17 cellular contexts compared by ENCODE assay signal in genomic region chr13:68810660-68811059, GRCh38.
DNase-seq lines count a peak whose midpoint lies in the region; ATAC-seq and TF ChIP-seq lines count a peak whose summit lies in the region.
"Had no signal": no experiment of that assay in that cellular context is flagged by ENCODE, and none has a peak within 500 bp of the region (broad histone marks: within the 10 kb centered on the region; RNA-seq: fewer than 3 reads in every experiment).

No MANE protein-coding gene starts in this region.

- no peaks in the 10 kb centered on the region for H3K27me3 Mint-ChIP-seq in T-cell
- H3K27me3 Mint-ChIP-seq in activated CD8-positive, alpha-beta T cell treated with anti-CD3 and anti-CD28 coated beads for 36 hours, result no peaks in the 10 kb centered on the region
- H3K27me3 Mint-ChIP-seq: CD8-positive, alpha-beta memory T cell had no signal

- H3K27ac ChIP-seq in body of pancreas, result no peak overlapping the region
- H3K27ac ChIP-seq: SJCRH30, thyroid gland had no signal

- no peak overlapping the region for H3K27ac Mint-ChIP-seq in T-cell
- no peak overlapping the region for H3K27ac Mint-ChIP-seq in activated CD8-positive, alpha-beta T cell treated with anti-CD3 and anti-CD28 coated beads for 36 hours
- H3K27ac Mint-ChIP-seq: CD8-positive, alpha-beta memory T cell had no signal

- no peaks in the 10 kb centered on the region for H3K27me3 ChIP-seq in body of pancreas
- H3K27me3 ChIP-seq: SJCRH30, thyroid gland had no signal

- peaks cover 10 to 12% (median 10%) of the 10 kb centered on the region in 3 donors for H3K9me3 Mint-ChIP-seq in T-cell
- H3K9me3 Mint-ChIP-seq in activated CD8-positive, alpha-beta T cell treated with anti-CD3 and anti-CD28 coated beads for 36 hours, result peaks cover 5% of the 10 kb centered on the region

- no peaks in the 10 kb centered on the region for H3K36me3 ChIP-seq in body of pancreas (replicated peaks in 1 of 2; ENCODE audit: insufficient read depth in 1 of 2, low read depth in 2 of 2)
- H3K36me3 ChIP-seq: SJCRH30, thyroid gland had no signal

- TF ChIP-seq POLR2A in body of pancreas (IDR thresholded peaks at IDR 0.05), result no peak

- DNase-seq in DMS53 treated with DMSO at 0.1 percent for 48 hours (lab: John Stamatoyannopoulos, UW; ENCODE audit: unreplicated experiment), result peak; percentile 16
- peak; percentile 23 for DNase-seq in KBM-7
- DNase-seq in RPMI8226, result peak; percentile 4
- peak; percentile 11 for DNase-seq in iPS DF 4.7 (ENCODE audit: extremely low read depth, low spot score)
- DNase-seq in body of pancreas, result no peak
- no peak for DNase-seq in T-cell
- DNase-seq in activated CD8-positive, alpha-beta T cell treated with anti-CD3 and anti-CD28 coated beads for 36 hours, result no peak
- DNase-seq in SHP77 treated with DMSO at 0.1 percent for 48 hours (lab: John Stamatoyannopoulos, UW), result no peak
- DNase-seq: activated CD4-positive, CD25-positive, alpha-beta regulatory T cell treated with anti-CD3 and anti-CD28 coated beads, Interleukin-2, amount 50 U/mL, for 72 hours; activated T-cell treated with anti-CD3 and anti-CD28 coated beads, Interleukin-2, amount 50 U/mL, for 4 hours; CD8-positive, alpha-beta memory T cell; effector memory CD4-positive, alpha-beta T cell; GOT3; nucleus accumbens; thyroid gland had no signal

- WGBS in body of pancreas, 2 donors, result 0 to 36% methylated on average over 1 of the region's 1 CpG

- no peaks in the 10 kb centered on the region for H3K9me3 ChIP-seq in body of pancreas
- H3K9me3 ChIP-seq: SJCRH30, thyroid gland had no signal

- in situ Hi-C loops in KBM-7 (cut with MboI; ENCODE audit: low pct_unique_long_range_greater_than_20kb, low sequenced_read_pairs), result no loop called here

- no peak for TF ChIP-seq CTCF in body of pancreas (IDR thresholded peaks at IDR 0.05)
- no peak for TF ChIP-seq CTCF in activated CD8-positive, alpha-beta T cell treated with anti-CD3 and anti-CD28 coated beads for 36 hours (IDR thresholded peaks at IDR 0.05)

- CTCF ChIA-PET in T-cell (lab: Charles Lee), result no interaction called here
- CTCF ChIA-PET in activated CD8-positive, alpha-beta T cell treated with anti-CD3 and anti-CD28 coated beads for 36 hours (lab: Charles Lee), result no interaction called here

- ATAC-seq in body of pancreas (no peak), T-cell (replicated peaks in 1 of 4) (no peak)
- no peak for ATAC-seq in activated CD8-positive, alpha-beta T cell treated with anti-CD3 and anti-CD28 coated beads for 36 hours
- ATAC-seq: activated T-cell treated with anti-CD3 and anti-CD28 coated beads, Interleukin-2, amount 50 U/mL, for 4 hours had no signal

- POLR2A ChIA-PET in T-cell (lab: Charles Lee), result no interaction called here
- POLR2A ChIA-PET in activated CD8-positive, alpha-beta T cell treated with anti-CD3 and anti-CD28 coated beads for 36 hours (lab: Charles Lee), result no interaction called here

- H3K4me3 ChIP-seq in body of pancreas, result no peak overlapping the region
- H3K4me3 ChIP-seq: lung, SJCRH30, thyroid gland had no signal

- H3K4me1 ChIP-seq in body of pancreas, result no peaks in the 10 kb centered on the region
- H3K4me1 ChIP-seq: thyroid gland had no signal

- intact Hi-C loops in body of pancreas (cut with DNase I), result no loop called here
- intact Hi-C loops in activated CD8-positive, alpha-beta T cell treated with anti-CD3 and anti-CD28 coated beads for 36 hours (cut with micrococcal nuclease), result no loop called here

- no peaks in the 10 kb centered on the region for H3K36me3 Mint-ChIP-seq in T-cell
- no peaks in the 10 kb centered on the region for H3K36me3 Mint-ChIP-seq in activated CD8-positive, alpha-beta T cell treated with anti-CD3 and anti-CD28 coated beads for 36 hours (ENCODE audit: low read depth)
- H3K36me3 Mint-ChIP-seq: CD8-positive, alpha-beta memory T cell had no signal

- no peaks in the 10 kb centered on the region for H3K4me1 Mint-ChIP-seq in T-cell
- no peaks in the 10 kb centered on the region for H3K4me1 Mint-ChIP-seq in activated CD8-positive, alpha-beta T cell treated with anti-CD3 and anti-CD28 coated beads for 36 hours (ENCODE audit: low read depth)
- H3K4me1 Mint-ChIP-seq: CD8-positive, alpha-beta memory T cell had no signal

- H3K4me3 Mint-ChIP-seq in T-cell, result no peak overlapping the region
- no peak overlapping the region for H3K4me3 Mint-ChIP-seq in activated CD8-positive, alpha-beta T cell treated with anti-CD3 and anti-CD28 coated beads for 36 hours
- H3K4me3 Mint-ChIP-seq: activated T-cell treated with anti-CD3 and anti-CD28 coated beads, Interleukin-2, amount 50 U/mL, for 4 hours; CD8-positive, alpha-beta memory T cell had no signal

Comparison
In these comparisons a context has a peak if more than half of its experiments do, and no peak if none do; other contexts are left out.
1. DNase-seq: peak in DMS53 treated with DMSO at 0.1 percent for 48 hours (single experiment), KBM-7 (single experiment), RPMI8226 (single experiment) and iPS DF 4.7 (single experiment); none in body of pancreas (0 of 4), T-cell (0 of 34), activated CD8-positive, alpha-beta T cell treated with anti-CD3 and anti-CD28 coated beads for 36 hours (single experiment) and SHP77 treated with DMSO at 0.1 percent for 48 hours (single experiment).